20 cellular contexts compared by ENCODE assay signal in the genomic region with DNA sequence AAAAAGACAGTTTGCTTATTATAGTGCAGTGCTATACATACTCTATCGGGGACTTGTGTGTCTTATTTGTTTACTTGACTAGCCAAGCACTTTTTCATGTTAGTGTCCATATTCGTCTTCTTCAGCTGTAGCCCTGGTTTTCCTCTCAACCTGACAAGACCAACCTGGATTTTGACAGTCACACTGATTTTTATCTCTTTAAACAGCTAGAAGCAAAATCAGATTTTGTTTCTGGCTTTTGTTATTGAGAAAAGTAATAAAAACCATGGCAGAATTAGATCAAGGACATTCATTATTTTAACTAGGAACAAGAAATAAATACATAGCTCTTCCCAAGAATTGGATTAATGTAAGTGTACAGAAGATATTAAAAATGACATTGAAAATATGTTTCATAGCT. TPM values are rescaled to one million over a fixed set of nuclear protein-coding genes. Genes with fewer than 3 reads are reported as not detected.
A peak's percentile ranks its signal among the peaks of the same experiment; 100 is the strongest.
DNase-seq lines count a peak whose midpoint lies in the region; ATAC-seq, FAIRE-seq and TF ChIP-seq lines count a peak whose summit lies in the region.
"Had no signal": no experiment of that assay in that cellular context is flagged by ENCODE, and none has a peak within 500 bp of the region (broad histone marks: within the 10 kb centered on the region; RNA-seq: fewer than 3 reads in every experiment).

No MANE protein-coding gene starts in this region.

- peaks cover 57% of the 10 kb centered on the region for H3K4me1 Mint-ChIP-seq in chondrocyte (ENCODE audit: low read depth)
- H3K4me1 Mint-ChIP-seq: IgD-negative memory B cell had no signal

- in situ Hi-C loops in transverse colon (cut with MboI; ENCODE audit: low pct_ligation_motif_present in 1 of 4, low pct_unique_long_range_greater_than_20kb in 1 of 4, low sequenced_read_pairs in 3 of 4), result no loop called here

- H3K36me3 ChIP-seq in pancreas, result no peaks in the 10 kb centered on the region
- no peaks in the 10 kb centered on the region for H3K36me3 ChIP-seq in transverse colon
- H3K36me3 ChIP-seq: BE2C had no signal

- no peaks in the 10 kb centered on the region for H3K27me3 Mint-ChIP-seq in chondrocyte (ENCODE audit: low read depth)

- no peak for TF ChIP-seq POLR2A in transverse colon (IDR thresholded peaks at IDR 0.05)

- intact Hi-C loops in pancreas (cut with DNase I), result no loop called here
- intact Hi-C loops in transverse colon (cut with DNase I; ENCODE audit: low total_unique reads), result no loop called here

- no peaks in the 10 kb centered on the region for H3K27me3 ChIP-seq in pancreas
- H3K27me3 ChIP-seq in transverse colon, result no peaks in the 10 kb centered on the region
- H3K27me3 ChIP-seq: BE2C had no signal

- peaks cover 0 to 7% (median 0%) of the 10 kb centered on the region in 3 donors for H3K4me1 ChIP-seq in pancreas
- peaks cover 0 to 13% (median 3%) of the 10 kb centered on the region in 4 donors for H3K4me1 ChIP-seq in transverse colon

- H3K27ac Mint-ChIP-seq in chondrocyte (ENCODE audit: unreplicated experiment), result peak overlapping the region; percentile 69
- H3K27ac Mint-ChIP-seq: CD8-positive, alpha-beta T cell; IgD-negative memory B cell had no signal

- H3K27ac ChIP-seq in pancreas (no peak overlapping the region), transverse colon (peak overlapping the region in 3 of 4 donors; percentile 28 to 64 (median 56))
- H3K27ac ChIP-seq: C4-2B, GM23248 had no signal

- ATAC-seq in pancreas, result no peak
- no peak for ATAC-seq in GM19328 (IDR thresholded peaks at IDR 0.05; ENCODE audit: unreplicated experiment)
- ATAC-seq: CD8-positive, alpha-beta T cell had no signal

- H3K4me3 ChIP-seq in pancreas, result no peak overlapping the region
- no peak overlapping the region for H3K4me3 ChIP-seq in transverse colon
- H3K4me3 ChIP-seq: GM23248 had no signal

- no peaks in the 10 kb centered on the region for H3K9me3 ChIP-seq in pancreas
- no peaks in the 10 kb centered on the region for H3K9me3 ChIP-seq in transverse colon
- H3K9me3 ChIP-seq: BE2C had no signal

- DNase-seq in SK-N-DZ (ENCODE audit: low spot score) (peak; percentile 90), chondrocyte (ENCODE audit: low spot score) (no peak), pancreas (no peak), transverse colon (no peak), NCI-H1436 treated with DMSO at 0.1 percent for 48 hours (lab: John Stamatoyannopoulos, UW) (no peak), HK-2 (ENCODE audit: unreplicated experiment) (no peak), putamen (ENCODE audit: low spot score) (no peak)
- DNase-seq: BE2C; CD8-positive, alpha-beta T cell; COR-L47; DND-41; GDM1; GM23248; H9 had no signal

- no peak overlapping the region for H3K4me3 Mint-ChIP-seq in chondrocyte (ENCODE audit: unreplicated experiment)
- H3K4me3 Mint-ChIP-seq: CD8-positive, alpha-beta T cell; H9; IgD-negative memory B cell had no signal

- no peak for TF ChIP-seq CTCF in chondrocyte (IDR thresholded peaks at IDR 0.05)
- TF ChIP-seq CTCF in pancreas (IDR thresholded peaks at IDR 0.05), result no peak
- no peak for TF ChIP-seq CTCF in transverse colon (IDR thresholded peaks at IDR 0.05)

- peaks cover 5% of the 10 kb centered on the region for H3K36me3 Mint-ChIP-seq in chondrocyte (ENCODE audit: low read depth)
- H3K36me3 Mint-ChIP-seq: CD8-positive, alpha-beta T cell; IgD-negative memory B cell had no signal

- FAIRE-seq in pancreas (lab: Jason Lieb, UNC), result peak; percentile 54
- FAIRE-seq: A204.1, GM12892, GM19239 had no signal

- no peaks in the 10 kb centered on the region for H3K9me3 Mint-ChIP-seq in chondrocyte (ENCODE audit: low read depth)
- H3K9me3 Mint-ChIP-seq: CD8-positive, alpha-beta T cell; H9; IgD-negative memory B cell had no signal

- TF ChIP-seq EP300 in transverse colon (IDR thresholded peaks at IDR 0.05; ENCODE audit: low read depth), result no peak

- 59 to 73% methylated on average over 2 of the region's 2 CpGs for WGBS in pancreas, 2 donors
- 50 to 66% methylated on average over 2 of the region's 2 CpGs for WGBS in transverse colon (ENCODE audit: low coverage in 1 of 2), 2 donors

RNA-seq across cellular contexts. Expression of a gene that starts 56.8 kb away (rescaled TPM):
- 13.2 and 24.2 TPM in 2 replicates for polyA plus RNA-seq in SK-N-DZ (2014; cell fraction: cytosol; rRNA removed)
- 8.7 and 16.3 TPM in 2 replicates for polyA plus RNA-seq in SK-N-DZ (2014; cell fraction: nucleus; rRNA removed)
- 233 to 237 TPM (median 233 TPM) in 3 replicates for total RNA-seq in chondrocyte
- total RNA-seq in pancreas, result 10 to 100 TPM; 28.8 to 87.0 (median 40.8) TPM
- polyA plus RNA-seq in pancreas, result 10 to 100 TPM; 29.0 to 53.8 TPM
- total RNA-seq in transverse colon, result 100 to 1,000 TPM in 3 of 4 donors, 10 to 100 TPM in 1; 33.4 to 236 (median 159) TPM

Comparison
In these comparisons a context has a peak if more than half of its experiments do, and no peak if none do; other contexts are left out.
1. H3K27ac ChIP-seq: peak in transverse colon (3 of 4); none in pancreas (0 of 4).